Comparison of ENCODE assay signal across 24 cellular contexts in genomic region chr3:147730311-147730710, GRCh38.
"Had no signal": no experiment of that assay in that cellular context is flagged by ENCODE, and none has a peak within 500 bp of the region (broad histone marks: within the 10 kb centered on the region; RNA-seq: fewer than 3 reads in every experiment).

No MANE protein-coding gene starts in this region.

- H3K4me3 ChIP-seq: esophagus muscularis mucosa, sigmoid colon, smooth muscle cell, stomach, suprapubic skin, tibial nerve had no signal

- DNase-seq: activated CD4-positive, alpha-beta T cell treated with anti-CD3 and anti-CD28 coated beads for 1 hour; activated CD4-positive, alpha-beta T cell treated with anti-CD3 and anti-CD28 coated beads, Interleukin-2, amount 50 U/mL, for 1 hour; activated gamma-delta T cell treated with Interleukin-2 at 50 U/mL for 16 hours; activated T-cell treated with anti-CD3 and anti-CD28 coated beads, Interleukin-2, amount 50 U/mL, for 1 hour; aorta; effector memory CD8-positive, alpha-beta T cell; hippocampal formation; islet precursor cell; left cardiac atrium; mesendoderm; naive B cell; sigmoid colon; stimulated activated CD4-positive, alpha-beta T cell treated with anti-CD3 and anti-CD28 coated beads, Interleukin-15, amount 100 ng/mL, for 24 hours; stomach had no signal

- H3K4me1 ChIP-seq: esophagus muscularis mucosa, sigmoid colon, stomach, suprapubic skin, tibial nerve had no signal

- H3K4me1 Mint-ChIP-seq: activated naive CD4-positive, alpha-beta T cell treated with anti-CD3 and anti-CD28 coated beads, Interleukin-2, amount 50 U/mL, for 24 hours; central memory CD8-positive, alpha-beta T cell; naive B cell; stimulated activated memory B cell treated with anti-CD40 and anti-IgM and Interleukin-4, amounts not matched to agents 10 μg/mL and 1 μg/mL and 100 μg/mL, for 72 hours had no signal

- H3K4me2 ChIP-seq: smooth muscle cell had no signal

- H3K27me3 Mint-ChIP-seq: activated naive CD4-positive, alpha-beta T cell treated with anti-CD3 and anti-CD28 coated beads, Interleukin-2, amount 50 U/mL, for 24 hours; brain; central memory CD8-positive, alpha-beta T cell; effector memory CD8-positive, alpha-beta T cell; naive B cell; stimulated activated memory B cell treated with anti-CD40 and anti-IgM and Interleukin-4, amounts not matched to agents 10 μg/mL and 1 μg/mL and 100 μg/mL, for 72 hours had no signal

- ATAC-seq: effector memory CD8-positive, alpha-beta T cell; left cardiac atrium; stimulated activated memory B cell treated with anti-CD40 and anti-IgM and Interleukin-4, amounts not matched to agents 10 μg/mL and 1 μg/mL and 100 μg/mL, for 72 hours had no signal

- H3K36me3 ChIP-seq: esophagus muscularis mucosa, neutrophil, sigmoid colon, stomach, suprapubic skin, tibial nerve had no signal

- H3K9me3 Mint-ChIP-seq: central memory CD8-positive, alpha-beta T cell; effector memory CD8-positive, alpha-beta T cell; stimulated activated memory B cell treated with anti-CD40 and anti-IgM and Interleukin-4, amounts not matched to agents 10 μg/mL and 1 μg/mL and 100 μg/mL, for 72 hours had no signal

- H3K4me3 Mint-ChIP-seq: activated naive CD4-positive, alpha-beta T cell treated with anti-CD3 and anti-CD28 coated beads, Interleukin-2, amount 50 U/mL, for 24 hours; central memory CD8-positive, alpha-beta T cell; effector memory CD8-positive, alpha-beta T cell; naive B cell; stimulated activated memory B cell treated with anti-CD40 and anti-IgM and Interleukin-4, amounts not matched to agents 10 μg/mL and 1 μg/mL and 100 μg/mL, for 72 hours had no signal

- H3K9me3 ChIP-seq: esophagus muscularis mucosa, neutrophil, sigmoid colon, stomach, suprapubic skin, tibial nerve had no signal

- H3K27me3 ChIP-seq: esophagus muscularis mucosa, neutrophil, sigmoid colon, stomach, suprapubic skin, tibial nerve had no signal

- H3K36me3 Mint-ChIP-seq: activated naive CD4-positive, alpha-beta T cell treated with anti-CD3 and anti-CD28 coated beads, Interleukin-2, amount 50 U/mL, for 24 hours; brain; naive B cell; stimulated activated memory B cell treated with anti-CD40 and anti-IgM and Interleukin-4, amounts not matched to agents 10 μg/mL and 1 μg/mL and 100 μg/mL, for 72 hours had no signal

- H3K27ac ChIP-seq: esophagus muscularis mucosa, neutrophil, sigmoid colon, stomach, suprapubic skin, tibial nerve, VCaP had no signal

- H3K27ac Mint-ChIP-seq: activated naive CD4-positive, alpha-beta T cell treated with anti-CD3 and anti-CD28 coated beads, Interleukin-2, amount 50 U/mL, for 24 hours; effector memory CD8-positive, alpha-beta T cell; naive B cell; stimulated activated memory B cell treated with anti-CD40 and anti-IgM and Interleukin-4, amounts not matched to agents 10 μg/mL and 1 μg/mL and 100 μg/mL, for 72 hours had no signal
